ENCODE assay signal across 8 cellular contexts in the genomic region with DNA sequence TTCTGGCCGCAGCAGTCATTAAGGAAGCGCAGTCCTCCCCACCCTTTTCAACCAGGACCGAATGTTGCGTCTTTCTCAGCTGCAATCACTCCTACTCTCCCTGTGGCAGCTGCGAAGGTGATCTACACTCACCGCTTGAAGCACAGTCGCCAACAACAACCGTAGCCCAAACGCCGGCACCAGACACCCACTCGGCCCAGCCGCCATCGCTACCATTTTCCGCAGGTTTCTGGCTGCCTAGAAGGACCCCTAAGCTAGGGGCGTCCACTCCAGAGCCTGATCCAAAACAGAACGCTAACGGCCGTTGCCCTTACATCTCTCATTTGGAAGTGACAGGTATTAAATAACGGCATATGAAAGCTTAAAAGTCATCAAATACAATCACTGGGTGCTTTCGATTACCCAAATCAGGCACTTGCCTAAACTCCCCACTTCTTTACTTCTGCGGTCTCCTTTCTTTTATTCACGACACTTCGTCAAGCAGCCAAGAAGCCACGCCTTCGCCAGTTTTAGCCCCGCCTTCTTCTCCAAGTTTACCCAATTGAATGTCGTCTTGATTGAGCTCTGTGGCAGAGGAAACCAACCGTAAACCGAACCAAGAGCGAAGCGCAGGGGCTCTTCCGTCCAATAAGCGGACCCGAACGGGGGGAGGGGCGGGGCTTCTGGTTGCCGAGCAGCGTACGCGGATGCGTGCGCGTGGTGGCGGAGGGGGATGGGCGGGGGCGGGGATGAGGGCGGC. TPM values are rescaled to one million over a fixed set of nuclear protein-coding genes. Genes with fewer than 3 reads are reported as not detected.
DNase-seq lines count a peak whose midpoint lies in the region; ATAC-seq, FAIRE-seq and TF ChIP-seq lines count a peak whose summit lies in the region.

A gene (minus strand): TSS at position 231 of the 739 bp plus-strand sequence. CDS start 15 bp downstream, at position 216.

- ATAC-seq in GM21381 (IDR thresholded peaks at IDR 0.05; ENCODE audit: unreplicated experiment): peak; percentile 84

- CTCF ChIA-PET in Caco-2 (lab: Charles Lee): interaction anchor here (0.6 to 1.3 kb wide), 5 partner anchors 20 to 210 kb away, joined by 3 to 6 read pairs (median 4); a partner anchor contains a TSS
- CTCF ChIA-PET in H1 (lab: Charles Lee; ENCODE audit: partially characterized antibody): interaction anchor here (0.8 to 1.4 kb wide), 3 partner anchors 22 to 100 kb away, joined by 3 read pairs; no protein-coding TSS in a partner anchor

- peak within 1 kb of the TSS; percentile 94; the same call in 1 of the 2 replicates for H2BK12ac ChIP-seq in H1 (ENCODE audit: low read depth, low read length)

- H3K27ac Mint-ChIP-seq in Caco-2 (ENCODE audit: unreplicated experiment): no peak within 1 kb of the TSS

- no peaks in the 10 kb centered on the region for H3K23me2 ChIP-seq in H1 (ENCODE audit: low read depth, low read length)

- H3K9me3 Mint-ChIP-seq in Caco-2 (ENCODE audit: unreplicated experiment): no peaks in the 10 kb centered on the region

- POLR2A ChIA-PET in Caco-2 (lab: Charles Lee) (interaction anchor here (0.6 to 1.0 kb wide), 7 partner anchors 20 to 209 kb away, joined by 3 to 8 read pairs (median 6); no protein-coding TSS in a partner anchor), H1 (lab: Charles Lee; ENCODE audit: partially characterized antibody) (interaction anchor here (0.7 to 5.1 kb wide), 27 partner anchors 10 to 421 kb away, joined by 3 to 49 read pairs (median 4); a partner anchor contains a TSS)

- H3K9ac ChIP-seq in H1 (replicated peaks in 1 of 4; ENCODE audit: extremely low read depth in 1 of 4, low read depth in 3 of 4, low read length in 3 of 4): peak within 1 kb of the TSS; percentile 98 to 100 (median 99)

- peak within 1 kb of the TSS; percentile 97 for H4K5ac ChIP-seq in H1 (ENCODE audit: insufficient read length, low read depth, low read length)

- peak within 1 kb of the TSS; percentile 69 for H2BK120ac ChIP-seq in H1 (replicated peaks; ENCODE audit: low read depth, low read length)

- no peak within 1 kb of the TSS for H3K4me3 Mint-ChIP-seq in Caco-2 (ENCODE audit: unreplicated experiment)

- TF ChIP-seq CTCF in Caco-2 (IDR thresholded peaks at IDR 0.05; ENCODE audit: insufficient read depth in 1 of 2, low read depth in 1 of 2, low read length in 1 of 2, severe bottlenecking in 1 of 2, unreplicated experiment in 1 of 2) (no peak), H1 (IDR thresholded peaks at IDR 0.05; ENCODE audit: control extremely low read depth in 1 of 3, insufficient read depth in 1 of 3, low read depth in 1 of 3, low read length in 3 of 3) (no peak)

- no peaks in the 10 kb centered on the region; the same call in none of the 2 replicates for H3K4me1 ChIP-seq in Caco-2
- H3K4me1 ChIP-seq in H1 (replicated peaks in 1 of 4; ENCODE audit: control insufficient read depth in 3 of 4, insufficient read depth in 4 of 4, low read length in 3 of 4): peaks cover 0 to 3% (median 2%) of the 10 kb centered on the region in 4 experiments; a peak in 3 of 7 replicates

- peak within 1 kb of the TSS; percentile 17 for H3K4ac ChIP-seq in H1 (replicated peaks; ENCODE audit: insufficient read length, low read depth, low read length)

- peaks cover 23% of the 10 kb centered on the region for H3K36me3 Mint-ChIP-seq in Caco-2 (ENCODE audit: insufficient read depth, unreplicated experiment)

- WGBS in H1 (ENCODE audit: extremely low coverage in 1 of 2, insufficient coverage in 1 of 2, insufficient read length in 1 of 2, insufficient replicate concordance in 2 of 2, low coverage in 1 of 2, low lambda C conversion rate in 2 of 2, missing lambda C conversion rate in 1 of 2), 2 experiments: 2% methylated on average over 40 of the region's 47 CpGs; no CpG with 5 or more reads in 1 of the 2 experiments

- no peak within 1 kb of the TSS for H3K14ac ChIP-seq in H1 (ENCODE audit: insufficient read length)

- BruUV-seq in Caco-2 (replicated peaks; lab: Mats Ljungman, UMichigan): no TSS peak

- peak within 1 kb of the TSS; percentile 84; the same call in 1 of the 2 replicates for H2AK5ac ChIP-seq in H1 (ENCODE audit: low read depth, low read length)

- H3K23ac ChIP-seq in H1 (ENCODE audit: insufficient read length): no peak within 1 kb of the TSS

- peaks cover 37 to 90% of the 10 kb centered on the region in 2 experiments for H3K79me2 ChIP-seq in H1 (ENCODE audit: control insufficient read depth in 1 of 2, insufficient read depth in 2 of 2, low read length in 2 of 2)

- peak within 1 kb of the TSS; percentile 89 for H3K18ac ChIP-seq in H1 (ENCODE audit: extremely low read depth, low read length)

- no peaks in the 10 kb centered on the region for H3K27me3 Mint-ChIP-seq in Caco-2 (ENCODE audit: insufficient read depth, unreplicated experiment)

- peak within 1 kb of the TSS; percentile 77 for H3K56ac ChIP-seq in H1 (replicated peaks; ENCODE audit: insufficient read length, low read depth, low read length)

- peak within 1 kb of the TSS; percentile 99 for H2BK5ac ChIP-seq in H1 (ENCODE audit: low read depth, low read length)

- H3K4me2 ChIP-seq in H1 (ENCODE audit: insufficient read depth in 1 of 2, low read depth in 2 of 2, low read length in 2 of 2): peak within 1 kb of the TSS; percentile 74 to 79

- intact Hi-C loops in Caco-2 (cut with micrococcal nuclease; ENCODE audit: unreplicated experiment): loop anchor here (1.0 to 10.0 kb wide), 4 partner anchors 111 to 529 kb away; a partner anchor contains a TSS

- H3K79me1 ChIP-seq in H1 (ENCODE audit: low read depth, low read length): no peaks in the 10 kb centered on the region

- no peak within 1 kb of the TSS for H2BK20ac ChIP-seq in H1 (ENCODE audit: low read length)

- peak within 1 kb of the TSS; percentile 96 for H3K27ac ChIP-seq in H1 (ENCODE audit: low read depth, low read length)

- 0 out of 4 replicates have a peak, but pooled peaks of 1 of the 2 experiments have one; percentile 0 for TF ChIP-seq RAD21 in H1 (IDR thresholded peaks at IDR 0.05 in 1 of 2, conservative IDR thresholded peaks at IDR 0.05 in 1 of 2; ENCODE audit: low read depth in 2 of 2, low read length in 2 of 2)

- H4K20me1 ChIP-seq in H1 (replicated peaks in 1 of 2; ENCODE audit: control insufficient read depth in 1 of 2, insufficient read depth in 2 of 2, low read length in 2 of 2): peaks cover 4 to 7% of the 10 kb centered on the region in 2 experiments

- peak; percentile 96 to 98 for DNase-seq in Caco-2
- peak; percentile 91 for DNase-seq in HTR-8/SVneo (ENCODE audit: insufficient read length, low spot score)
- peak; percentile 99 for DNase-seq in NOMO-1 treated with DMSO at 0.1 percent for 48 hours (lab: John Stamatoyannopoulos, UW; ENCODE audit: unreplicated experiment)
- DNase-seq in activated CD8-positive, alpha-beta memory T cell treated with anti-CD3 and anti-CD28 coated beads for 4 hours (ENCODE audit: low read depth in 2 of 2): peak; percentile 98
- DNase-seq in H1 (ENCODE audit: low read depth in 1 of 2, low spot score in 2 of 2): peak; percentile 95 to 100
- DNase-seq in medulla oblongata (ENCODE audit: extremely low spot score): peak; percentile 100
- peak; percentile 98 for DNase-seq in stimulated activated CD8-positive, alpha-beta memory T cell treated with anti-CD3 and anti-CD28 coated beads, Interleukin-12 subunit alpha, Interleukin-12 subunit beta, amount 100 ng/mL, for 1 hour (ENCODE audit: low read depth)

- peak; percentile 83 to 89 for TF ChIP-seq POLR2A in H1 (IDR thresholded peaks at IDR 0.05; ENCODE audit: control extremely low read depth in 1 of 2, low read depth in 2 of 2, low read length in 2 of 2)

- H2BK15ac ChIP-seq in H1 (ENCODE audit: low read length): peak within 1 kb of the TSS; percentile 100

- H3K36me3 ChIP-seq in Caco-2 (ENCODE audit: control insufficient read depth, insufficient read depth, low read length) (no peaks in the 10 kb centered on the region), H1 (ENCODE audit: control insufficient read depth in 2 of 4, insufficient read depth in 4 of 4, low read length in 3 of 4) (peaks cover 0 to 3% (median 1%) of the 10 kb centered on the region in 4 experiments; a peak in 1 of 8 replicates)

- TF ChIP-seq EP300 in H1 (IDR thresholded peaks at IDR 0.05; ENCODE audit: borderline replicate concordance in 1 of 2, low read depth in 2 of 2, low read length in 2 of 2): no peak

- no peaks in the 10 kb centered on the region for H3K27me3 ChIP-seq in Caco-2 (replicated peaks; ENCODE audit: control insufficient read depth, insufficient read depth, low read length)
- H3K27me3 ChIP-seq in H1 (replicated peaks in 1 of 4; ENCODE audit: control insufficient read depth in 3 of 4, extremely low read depth in 1 of 4, insufficient read depth in 3 of 4, low read length in 3 of 4): no peaks in the 10 kb centered on the region

- H3K4me3 ChIP-seq in Caco-2 (ENCODE audit: low read depth, low read length) (peak within 1 kb of the TSS; percentile 92), H1 (ENCODE audit: extremely low read depth in 1 of 4, insufficient read depth in 2 of 4, low read depth in 3 of 4, low read length in 4 of 4) (peak within 1 kb of the TSS; percentile 98 to 99 (median 99))

- H3K9me3 ChIP-seq in Caco-2 (no peaks in the 10 kb centered on the region), H1 (ENCODE audit: insufficient read depth in 2 of 2, low read depth in 1 of 2, low read length in 1 of 2) (no peaks in the 10 kb centered on the region)

- peaks cover 11% of the 10 kb centered on the region for H3K4me1 Mint-ChIP-seq in Caco-2 (ENCODE audit: low read depth, unreplicated experiment)

- H2AFZ ChIP-seq in H1 (ENCODE audit: low read length): peak within 1 kb of the TSS; percentile 94; the same call in 1 of the 2 replicates

- peak within 1 kb of the TSS; percentile 99; the same call in 1 of the 2 replicates for H4K8ac ChIP-seq in H1 (ENCODE audit: extremely low read depth, insufficient read depth, low read length)

- H4K91ac ChIP-seq in H1 (replicated peaks; ENCODE audit: insufficient read length, low read length): peak within 1 kb of the TSS; percentile 69

- FAIRE-seq in HTR-8/SVneo (lab: Jason Lieb, UNC) (peak; percentile 23), H1 (lab: Jason Lieb, UNC) (peak; percentile 91)

RNA-seq across cellular contexts. Expression of the gene that starts here (rescaled TPM):
- 161 and 166 TPM in 2 replicates for total RNA-seq in Caco-2 (2022)
- 151 and 163 TPM in 2 replicates for total RNA-seq in H1 (2021; fragmentation: NEBNext Ultra II Directional; extraction: Animal tissue kit (Norgen Biotek cat#: 25700))
- polyA plus RNA-seq in H1 (2011; rRNA removed): 39.7 and 70.7 TPM in 2 replicates
- 94.3 TPM for polyA plus RNA-seq in H1 (2011; cell fraction: cytosol; rRNA removed)
- 17.8 TPM for polyA plus RNA-seq in H1 (2011; cell fraction: nucleus; rRNA removed)
- polyA plus RNA-seq in H1 (2012, experiment 1 of 2): 83.5 to 132 TPM (median 96.7 TPM) in 4 replicates
- polyA plus RNA-seq in H1 (2012, experiment 2 of 2): 22.9 TPM
- polyA plus RNA-seq in H1 (2013, experiment 1 of 2): 131 TPM
- polyA plus RNA-seq in H1 (2013, experiment 2 of 2): 164 TPM
- polyA minus RNA-seq in H1 (2011; rRNA and poly(A)+ RNA removed): 52.4 and 54.0 TPM in 2 replicates
- polyA minus RNA-seq in H1 (2011; cell fraction: cytosol; rRNA and poly(A)+ RNA removed): 34.4 TPM
- 44.1 TPM for polyA minus RNA-seq in H1 (2011; cell fraction: nucleus; rRNA and poly(A)+ RNA removed)

Comparison
In these comparisons a context has a peak if more than half of its experiments do, and no peak if none do; other contexts are left out.
1. Peak in every context shown above with its lines: DNase-seq, ATAC-seq, H3K4me3 ChIP-seq and H3K27ac ChIP-seq.